Comparison of ENCODE assay signal across 15 cellular contexts in genomic region chr12:97301576-97301975, GRCh38.
"Had no signal": no experiment of that assay in that cellular context is flagged by ENCODE, and none has a peak within 500 bp of the region (broad histone marks: within the 10 kb centered on the region; RNA-seq: fewer than 3 reads in every experiment).

No MANE protein-coding gene starts in this region.

- H3K4me2 ChIP-seq: smooth muscle cell had no signal

- H3K27me3 ChIP-seq: esophagus muscularis mucosa, gastrocnemius medialis, ovary, uterus had no signal

- H3K4me1 ChIP-seq: esophagus muscularis mucosa, uterus had no signal

- H3K9me3 ChIP-seq: esophagus muscularis mucosa, gastrocnemius medialis, mucosa of descending colon, ovary, uterus had no signal

- H3K27ac ChIP-seq: epithelial cell of prostate, esophagus muscularis mucosa, gastrocnemius medialis, ovary, uterus had no signal

- H3K36me3 ChIP-seq: esophagus muscularis mucosa, gastrocnemius medialis, ovary, uterus had no signal

- DNase-seq: effector memory CD8-positive, alpha-beta T cell; gastrocnemius medialis; mammary epithelial cell; mucosa of descending colon; naive thymus-derived CD8-positive, alpha-beta T cell; nucleus accumbens; ovary; right cardiac atrium; stimulated activated CD4-positive, alpha-beta T cell treated with anti-CD3 and anti-CD28 coated beads, Interleukin-2, amount 100 ng/mL, for 48 hours; stimulated activated naive CD4-positive, alpha-beta T cell treated with Interleukin-2 at 50 U/mL for 16 hours; uterus had no signal

- H3K4me3 ChIP-seq: esophagus muscularis mucosa, gastrocnemius medialis, mucosa of descending colon, ovary, smooth muscle cell, uterus had no signal

- ATAC-seq: effector memory CD8-positive, alpha-beta T cell; gastrocnemius medialis; left lobe of liver; mucosa of descending colon; naive thymus-derived CD8-positive, alpha-beta T cell; right cardiac atrium had no signal
